ENCODE assay signal across 17 cellular contexts in the genomic region with DNA sequence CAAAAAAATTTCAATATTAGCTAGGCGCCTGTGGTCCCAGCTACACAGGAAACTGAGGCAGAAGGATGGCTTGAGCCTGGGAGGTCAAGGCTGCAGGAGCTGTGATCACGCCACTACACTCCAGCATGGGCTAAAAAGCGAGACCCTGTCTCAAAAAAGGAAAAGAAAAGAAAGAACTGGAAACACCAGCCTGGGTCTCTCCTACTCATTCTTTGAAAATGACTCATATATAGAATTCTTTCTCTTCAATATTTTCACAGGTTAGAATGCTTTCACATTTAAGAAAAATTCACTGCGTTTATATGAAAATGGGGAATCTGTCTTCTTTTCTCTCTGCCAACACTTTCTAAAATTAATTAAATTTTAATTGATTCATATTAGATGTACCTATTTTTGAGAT.
DNase-seq lines count a peak whose midpoint lies in the region; ATAC-seq and TF ChIP-seq lines count a peak whose summit lies in the region.
"Had no signal": no experiment of that assay in that cellular context is flagged by ENCODE, and none has a peak within 500 bp of the region (broad histone marks: within the 10 kb centered on the region; RNA-seq: fewer than 3 reads in every experiment).

No MANE protein-coding gene starts in this region.

- no peak overlapping the region for H3K4me3 ChIP-seq in esophagus muscularis mucosa
- H3K4me3 ChIP-seq: PC-9 had no signal

- no peak for TF ChIP-seq CTCF in esophagus muscularis mucosa (IDR thresholded peaks at IDR 0.05)

- H3K4me1 Mint-ChIP-seq in activated CD4-positive, alpha-beta T cell treated with anti-CD3 and anti-CD28 coated beads for 36 hours, result peaks cover 20% of the 10 kb centered on the region
- peaks cover 3% of the 10 kb centered on the region for H3K4me1 Mint-ChIP-seq in activated CD4-positive, alpha-beta T cell treated with anti-CD3 and anti-CD28 coated beads, Interleukin-2, amount 10 ng/mL, durations not matched to agents 7 days and 5 days
- H3K4me1 Mint-ChIP-seq in activated T-cell treated with anti-CD3 and anti-CD28 coated beads, Interleukin-2, amount 50 U/mL, for 72 hours (ENCODE audit: low read depth), result peaks cover 35% of the 10 kb centered on the region
- H3K4me1 Mint-ChIP-seq in activated CD8-positive, alpha-beta T cell treated with anti-CD3 and anti-CD28 coated beads, Interleukin-2, amount 10 ng/mL, durations not matched to agents 7 days and 5 days (ENCODE audit: low read depth), result no peaks in the 10 kb centered on the region

- peaks cover 24% of the 10 kb centered on the region for H3K27me3 Mint-ChIP-seq in activated CD4-positive, alpha-beta T cell treated with anti-CD3 and anti-CD28 coated beads for 36 hours
- peaks cover 17% of the 10 kb centered on the region for H3K27me3 Mint-ChIP-seq in activated CD4-positive, alpha-beta T cell treated with anti-CD3 and anti-CD28 coated beads, Interleukin-2, amount 10 ng/mL, durations not matched to agents 7 days and 5 days
- peaks cover 26% of the 10 kb centered on the region for H3K27me3 Mint-ChIP-seq in activated T-cell treated with anti-CD3 and anti-CD28 coated beads, Interleukin-2, amount 50 U/mL, for 72 hours (ENCODE audit: low read depth)
- H3K27me3 Mint-ChIP-seq in activated CD8-positive, alpha-beta T cell treated with anti-CD3 and anti-CD28 coated beads, Interleukin-2, amount 10 ng/mL, durations not matched to agents 7 days and 5 days (ENCODE audit: low read depth), result peaks cover 7% of the 10 kb centered on the region

- peak; percentile 11 for DNase-seq in activated CD4-positive, alpha-beta T cell treated with anti-CD3 and anti-CD28 coated beads for 36 hours
- DNase-seq in activated CD4-positive, alpha-beta T cell treated with anti-CD3 and anti-CD28 coated beads, Interleukin-2, amount 10 ng/mL, durations not matched to agents 7 days and 5 days, result no peak
- DNase-seq in activated T-cell treated with anti-CD3 and anti-CD28 coated beads, Interleukin-2, amount 50 U/mL, for 72 hours, result peak in 1 of 2 donors; percentile 4
- DNase-seq in activated CD8-positive, alpha-beta T cell treated with anti-CD3 and anti-CD28 coated beads, Interleukin-2, amount 10 ng/mL, durations not matched to agents 7 days and 5 days, result no peak
- DNase-seq in esophagus muscularis mucosa (ENCODE audit: extremely low spot score), result no peak
- DNase-seq: activated CD8-positive, alpha-beta memory T cell treated with anti-CD3 and anti-CD28 coated beads, Interleukin-2, amount 50 U/mL, for 4 hours; CD4-positive, alpha-beta T cell; EL; glutamatergic neuron; GOT3; NCI-H1694; NCI-H510A treated with DMSO at 0.1 percent for 48 hours; PC-9; SK-N-SH had no signal

- peak; percentile 72 for ATAC-seq in activated CD4-positive, alpha-beta T cell treated with anti-CD3 and anti-CD28 coated beads for 36 hours
- ATAC-seq in GM21381 (IDR thresholded peaks at IDR 0.05; ENCODE audit: unreplicated experiment), result peak; percentile 54
- peak; percentile 50 for ATAC-seq in HG02981 (IDR thresholded peaks at IDR 0.05; ENCODE audit: unreplicated experiment)
- ATAC-seq in activated T-cell treated with anti-CD3 and anti-CD28 coated beads, Interleukin-2, amount 50 U/mL, for 72 hours (replicated peaks in 1 of 2), result peak; percentile 77 to 79
- no peak for ATAC-seq in activated CD8-positive, alpha-beta T cell treated with anti-CD3 and anti-CD28 coated beads, Interleukin-2, amount 10 ng/mL, durations not matched to agents 7 days and 5 days
- no peak for ATAC-seq in GM18498 (IDR thresholded peaks at IDR 0.05; ENCODE audit: unreplicated experiment)

- POLR2A ChIA-PET in activated CD4-positive, alpha-beta T cell treated with anti-CD3 and anti-CD28 coated beads for 36 hours (lab: Charles Lee), result no interaction called here
- POLR2A ChIA-PET in activated CD4-positive, alpha-beta T cell treated with anti-CD3 and anti-CD28 coated beads, Interleukin-2, amount 10 ng/mL, durations not matched to agents 7 days and 5 days (lab: Charles Lee), result no interaction called here
- POLR2A ChIA-PET in activated CD8-positive, alpha-beta T cell treated with anti-CD3 and anti-CD28 coated beads, Interleukin-2, amount 10 ng/mL, durations not matched to agents 7 days and 5 days (lab: Charles Lee), result interaction anchor here (0.6 kb wide), 2 partner anchors 1555 to 1805 kb away, joined by 3 to 4 read pairs; no protein-coding TSS in a partner anchor

- no peaks in the 10 kb centered on the region for H3K36me3 ChIP-seq in esophagus muscularis mucosa

- H3K27ac ChIP-seq in esophagus muscularis mucosa (replicated peaks in 1 of 4), result no peak overlapping the region
- H3K27ac ChIP-seq: PC-9 had no signal

- peaks cover 0 to 3% (median 0%) of the 10 kb centered on the region in 4 donors for H3K4me1 ChIP-seq in esophagus muscularis mucosa

- 87% methylated on average over 4 of the region's 4 CpGs for WGBS in esophagus muscularis mucosa

- intact Hi-C loops in activated CD4-positive, alpha-beta T cell treated with anti-CD3 and anti-CD28 coated beads for 36 hours (cut with DNase I, micrococcal nuclease), result loop anchor here in 1 of 2 experiments (5.0 kb wide), 4 partner anchors 380 to 1555 kb away; no protein-coding TSS in a partner anchor
- intact Hi-C loops in esophagus muscularis mucosa (cut with DNase I), result no loop called here

- no peak for TF ChIP-seq POLR2A in esophagus muscularis mucosa (IDR thresholded peaks at IDR 0.05; ENCODE audit: low read depth)

- H3K27me3 ChIP-seq in esophagus muscularis mucosa, result peaks cover 0 to 25% (median 0%) of the 10 kb centered on the region in 4 donors

- H3K4me3 Mint-ChIP-seq in activated CD4-positive, alpha-beta T cell treated with anti-CD3 and anti-CD28 coated beads for 36 hours, result no peak overlapping the region
- H3K4me3 Mint-ChIP-seq in activated CD4-positive, alpha-beta T cell treated with anti-CD3 and anti-CD28 coated beads, Interleukin-2, amount 10 ng/mL, durations not matched to agents 7 days and 5 days, result no peak overlapping the region
- peak overlapping the region; percentile 37 to 69 for H3K4me3 Mint-ChIP-seq in activated T-cell treated with anti-CD3 and anti-CD28 coated beads, Interleukin-2, amount 50 U/mL, for 72 hours
- H3K4me3 Mint-ChIP-seq in activated CD8-positive, alpha-beta T cell treated with anti-CD3 and anti-CD28 coated beads, Interleukin-2, amount 10 ng/mL, durations not matched to agents 7 days and 5 days, result no peak overlapping the region
- H3K4me3 Mint-ChIP-seq: CD4-positive, alpha-beta T cell had no signal

- CTCF ChIA-PET in activated CD4-positive, alpha-beta T cell treated with anti-CD3 and anti-CD28 coated beads for 36 hours (lab: Charles Lee), result interaction anchor here (0.7 to 10.1 kb wide), 8 partner anchors 11 to 313 kb away, joined by 3 to 160 read pairs (median 6); no protein-coding TSS in a partner anchor
- CTCF ChIA-PET in activated CD4-positive, alpha-beta T cell treated with anti-CD3 and anti-CD28 coated beads, Interleukin-2, amount 10 ng/mL, durations not matched to agents 7 days and 5 days (lab: Charles Lee), result interaction anchor here (0.9 to 1.1 kb wide), 2 partner anchors 18 to 256 kb away, joined by 3 read pairs; partner anchors contain the start of gene CARNMT1
- CTCF ChIA-PET in activated CD8-positive, alpha-beta T cell treated with anti-CD3 and anti-CD28 coated beads, Interleukin-2, amount 10 ng/mL, durations not matched to agents 7 days and 5 days (lab: Charles Lee), result interaction anchor here (0.8 to 8.6 kb wide), 8 partner anchors 20 to 1094 kb away, joined by 3 to 158 read pairs (median 18); partner anchors contain the start of genes C9orf40 and CARNMT1

- no peaks in the 10 kb centered on the region for H3K9me3 Mint-ChIP-seq in activated CD4-positive, alpha-beta T cell treated with anti-CD3 and anti-CD28 coated beads for 36 hours (ENCODE audit: low read depth)
- no peaks in the 10 kb centered on the region for H3K9me3 Mint-ChIP-seq in activated CD4-positive, alpha-beta T cell treated with anti-CD3 and anti-CD28 coated beads, Interleukin-2, amount 10 ng/mL, durations not matched to agents 7 days and 5 days
- H3K9me3 Mint-ChIP-seq in activated T-cell treated with anti-CD3 and anti-CD28 coated beads, Interleukin-2, amount 50 U/mL, for 72 hours, result no peaks in the 10 kb centered on the region
- H3K9me3 Mint-ChIP-seq in activated CD8-positive, alpha-beta T cell treated with anti-CD3 and anti-CD28 coated beads, Interleukin-2, amount 10 ng/mL, durations not matched to agents 7 days and 5 days (ENCODE audit: insufficient read depth), result no peaks in the 10 kb centered on the region
- H3K9me3 Mint-ChIP-seq: CD4-positive, alpha-beta T cell had no signal

- H3K27ac Mint-ChIP-seq in activated CD4-positive, alpha-beta T cell treated with anti-CD3 and anti-CD28 coated beads for 36 hours, result peak overlapping the region; percentile 35
- H3K27ac Mint-ChIP-seq in activated CD4-positive, alpha-beta T cell treated with anti-CD3 and anti-CD28 coated beads, Interleukin-2, amount 10 ng/mL, durations not matched to agents 7 days and 5 days, result no peak overlapping the region
- peak overlapping the region; percentile 13 for H3K27ac Mint-ChIP-seq in activated T-cell treated with anti-CD3 and anti-CD28 coated beads, Interleukin-2, amount 50 U/mL, for 72 hours
- H3K27ac Mint-ChIP-seq in activated CD8-positive, alpha-beta T cell treated with anti-CD3 and anti-CD28 coated beads, Interleukin-2, amount 10 ng/mL, durations not matched to agents 7 days and 5 days, result no peak overlapping the region
- H3K27ac Mint-ChIP-seq: CD4-positive, alpha-beta T cell had no signal

- TF ChIP-seq EP300 in esophagus muscularis mucosa (IDR thresholded peaks at IDR 0.05), result no peak

- H3K9me3 ChIP-seq in esophagus muscularis mucosa, result no peaks in the 10 kb centered on the region
- H3K9me3 ChIP-seq: SK-N-SH had no signal

- no peaks in the 10 kb centered on the region for H3K36me3 Mint-ChIP-seq in activated CD4-positive, alpha-beta T cell treated with anti-CD3 and anti-CD28 coated beads for 36 hours (ENCODE audit: low read depth)
- H3K36me3 Mint-ChIP-seq in activated CD4-positive, alpha-beta T cell treated with anti-CD3 and anti-CD28 coated beads, Interleukin-2, amount 10 ng/mL, durations not matched to agents 7 days and 5 days (ENCODE audit: low read depth), result no peaks in the 10 kb centered on the region
- H3K36me3 Mint-ChIP-seq in activated T-cell treated with anti-CD3 and anti-CD28 coated beads, Interleukin-2, amount 50 U/mL, for 72 hours (ENCODE audit: insufficient read depth in 2 of 2), result peaks cover 3 to 7% of the 10 kb centered on the region in 2 donors
- no peaks in the 10 kb centered on the region for H3K36me3 Mint-ChIP-seq in activated CD8-positive, alpha-beta T cell treated with anti-CD3 and anti-CD28 coated beads, Interleukin-2, amount 10 ng/mL, durations not matched to agents 7 days and 5 days (ENCODE audit: low read depth)

Comparison
In these comparisons a context has a peak if more than half of its experiments do, and no peak if none do; other contexts are left out.
1. H3K27ac Mint-ChIP-seq: peak in activated CD4-positive, alpha-beta T cell treated with anti-CD3 and anti-CD28 coated beads for 36 hours (single experiment) and activated T-cell treated with anti-CD3 and anti-CD28 coated beads, Interleukin-2, amount 50 U/mL, for 72 hours (single experiment); none in activated CD4-positive, alpha-beta T cell treated with anti-CD3 and anti-CD28 coated beads, Interleukin-2, amount 10 ng/mL, durations not matched to agents 7 days and 5 days (single experiment) and activated CD8-positive, alpha-beta T cell treated with anti-CD3 and anti-CD28 coated beads, Interleukin-2, amount 10 ng/mL, durations not matched to agents 7 days and 5 days (single experiment).
2. ATAC-seq: peak in activated CD4-positive, alpha-beta T cell treated with anti-CD3 and anti-CD28 coated beads for 36 hours (single experiment), GM21381 (single experiment), HG02981 (single experiment) and activated T-cell treated with anti-CD3 and anti-CD28 coated beads, Interleukin-2, amount 50 U/mL, for 72 hours (2 of 2); none in activated CD8-positive, alpha-beta T cell treated with anti-CD3 and anti-CD28 coated beads, Interleukin-2, amount 10 ng/mL, durations not matched to agents 7 days and 5 days (single experiment) and GM18498 (single experiment).
3. H3K4me3 Mint-ChIP-seq: peak in activated T-cell treated with anti-CD3 and anti-CD28 coated beads, Interleukin-2, amount 50 U/mL, for 72 hours (2 of 2); none in activated CD4-positive, alpha-beta T cell treated with anti-CD3 and anti-CD28 coated beads for 36 hours (single experiment), activated CD4-positive, alpha-beta T cell treated with anti-CD3 and anti-CD28 coated beads, Interleukin-2, amount 10 ng/mL, durations not matched to agents 7 days and 5 days (single experiment) and activated CD8-positive, alpha-beta T cell treated with anti-CD3 and anti-CD28 coated beads, Interleukin-2, amount 10 ng/mL, durations not matched to agents 7 days and 5 days (single experiment).